1 cellular context compared by ENCODE assay signal in genomic region chr11:63838150-63838681, GRCh38.
TF ChIP-seq lines count a peak whose summit lies in the region.

No MANE protein-coding gene starts in this region.

TF ChIP-seq in K562, 482 proteins besides CTCF, POLR2A, EP300 and RAD21:
- TF ChIP-seq, protein P1, sequence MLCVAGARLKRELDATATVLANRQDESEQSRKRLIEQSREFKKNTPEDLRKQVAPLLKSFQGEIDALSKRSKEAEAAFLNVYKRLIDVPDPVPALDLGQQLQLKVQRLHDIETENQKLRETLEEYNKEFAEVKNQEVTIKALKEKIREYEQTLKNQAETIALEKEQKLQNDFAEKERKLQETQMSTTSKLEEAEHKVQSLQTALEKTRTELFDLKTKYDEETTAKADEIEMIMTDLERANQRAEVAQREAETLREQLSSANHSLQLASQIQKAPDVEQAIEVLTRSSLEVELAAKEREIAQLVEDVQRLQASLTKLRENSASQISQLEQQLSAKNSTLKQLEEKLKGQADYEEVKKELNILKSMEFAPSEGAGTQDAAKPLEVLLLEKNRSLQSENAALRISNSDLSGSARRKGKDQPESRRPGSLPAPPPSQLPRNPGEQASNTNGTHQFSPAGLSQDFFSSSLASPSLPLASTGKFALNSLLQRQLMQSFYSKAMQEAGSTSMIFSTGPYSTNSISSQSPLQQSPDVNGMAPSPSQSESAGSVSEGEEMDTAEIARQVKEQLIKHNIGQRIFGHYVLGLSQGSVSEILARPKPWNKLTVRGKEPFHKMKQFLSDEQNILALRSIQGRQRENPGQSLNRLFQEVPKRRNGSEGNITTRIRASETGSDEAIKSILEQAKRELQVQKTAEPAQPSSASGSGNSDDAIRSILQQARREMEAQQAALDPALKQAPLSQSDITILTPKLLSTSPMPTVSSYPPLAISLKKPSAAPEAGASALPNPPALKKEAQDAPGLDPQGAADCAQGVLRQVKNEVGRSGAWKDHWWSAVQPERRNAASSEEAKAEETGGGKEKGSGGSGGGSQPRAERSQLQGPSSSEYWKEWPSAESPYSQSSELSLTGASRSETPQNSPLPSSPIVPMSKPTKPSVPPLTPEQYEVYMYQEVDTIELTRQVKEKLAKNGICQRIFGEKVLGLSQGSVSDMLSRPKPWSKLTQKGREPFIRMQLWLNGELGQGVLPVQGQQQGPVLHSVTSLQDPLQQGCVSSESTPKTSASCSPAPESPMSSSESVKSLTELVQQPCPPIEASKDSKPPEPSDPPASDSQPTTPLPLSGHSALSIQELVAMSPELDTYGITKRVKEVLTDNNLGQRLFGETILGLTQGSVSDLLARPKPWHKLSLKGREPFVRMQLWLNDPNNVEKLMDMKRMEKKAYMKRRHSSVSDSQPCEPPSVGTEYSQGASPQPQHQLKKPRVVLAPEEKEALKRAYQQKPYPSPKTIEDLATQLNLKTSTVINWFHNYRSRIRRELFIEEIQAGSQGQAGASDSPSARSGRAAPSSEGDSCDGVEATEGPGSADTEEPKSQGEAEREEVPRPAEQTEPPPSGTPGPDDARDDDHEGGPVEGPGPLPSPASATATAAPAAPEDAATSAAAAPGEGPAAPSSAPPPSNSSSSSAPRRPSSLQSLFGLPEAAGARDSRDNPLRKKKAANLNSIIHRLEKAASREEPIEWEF (CRISPR knock-in tag; IDR thresholded peaks at IDR 0.05): no peak
- TF ChIP-seq, protein P2, sequence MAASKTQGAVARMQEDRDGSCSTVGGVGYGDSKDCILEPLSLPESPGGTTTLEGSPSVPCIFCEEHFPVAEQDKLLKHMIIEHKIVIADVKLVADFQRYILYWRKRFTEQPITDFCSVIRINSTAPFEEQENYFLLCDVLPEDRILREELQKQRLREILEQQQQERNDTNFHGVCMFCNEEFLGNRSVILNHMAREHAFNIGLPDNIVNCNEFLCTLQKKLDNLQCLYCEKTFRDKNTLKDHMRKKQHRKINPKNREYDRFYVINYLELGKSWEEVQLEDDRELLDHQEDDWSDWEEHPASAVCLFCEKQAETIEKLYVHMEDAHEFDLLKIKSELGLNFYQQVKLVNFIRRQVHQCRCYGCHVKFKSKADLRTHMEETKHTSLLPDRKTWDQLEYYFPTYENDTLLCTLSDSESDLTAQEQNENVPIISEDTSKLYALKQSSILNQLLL (CRISPR knock-in tag; IDR thresholded peaks at IDR 0.05; ENCODE audit: borderline replicate concordance): no peak
- TF ChIP-seq PREB (CRISPR knock-in tag; IDR thresholded peaks at IDR 0.05) (no peak), MEIS2 (IDR thresholded peaks at IDR 0.05; ENCODE audit: partially characterized antibody) (peak; percentile 30), SMC3 (conservative IDR thresholded peaks at IDR 0.05; ENCODE audit: insufficient read depth, low read depth, low read length) (0 out of 2 replicates have a peak, but pooled peaks have one; percentile 5), KAT8 (IDR thresholded peaks at IDR 0.05; ENCODE audit: low read depth) (no peak), ZNF696 (CRISPR knock-in tag; conservative IDR thresholded peaks at IDR 0.05) (no peak), GTF2F1 (IDR thresholded peaks at IDR 0.05; ENCODE audit: low read depth, low read length) (no peak), SFPQ (IDR thresholded peaks at IDR 0.05; ENCODE audit: low read depth, low read length) (no peak), TBL1XR1 (IDR thresholded peaks at IDR 0.05; ENCODE audit: low read length in 2 of 2) (no peak), SP1 (CRISPR knock-in tag; IDR thresholded peaks at IDR 0.05) (no peak), TAL1 (IDR thresholded peaks at IDR 0.05) (no peak), MCM2 (IDR thresholded peaks at IDR 0.05; ENCODE audit: low read depth) (no peak), SRSF7 (optimal IDR thresholded peaks at IDR 0.05; ENCODE audit: low read depth, low read length) (no peak), NFE2L1 (tag; IDR thresholded peaks at IDR 0.05; ENCODE audit: borderline replicate concordance, low read depth) (no peak), IFI16 (CRISPR knock-in tag; IDR thresholded peaks at IDR 0.05) (no peak), ZNF445 (CRISPR knock-in tag; IDR thresholded peaks at IDR 0.05; ENCODE audit: low read depth) (no peak), TRIM24 (IDR thresholded peaks at IDR 0.05) (no peak), KDM2B (CRISPR knock-in tag; IDR thresholded peaks at IDR 0.05) (no peak), NFYB (IDR thresholded peaks at IDR 0.05; ENCODE audit: extremely low read depth, insufficient read length) (no peak), PCBP1 (IDR thresholded peaks at IDR 0.05; ENCODE audit: low read depth, low read length, poor library complexity, severe bottlenecking) (no peak), RBM15 (IDR thresholded peaks at IDR 0.05; ENCODE audit: insufficient read depth, low read length) (no peak), TSC22D4 (tag; IDR thresholded peaks at IDR 0.05) (no peak), ZFP91 (CRISPR knock-in tag; IDR thresholded peaks at IDR 0.05) (no peak), SRSF9 (IDR thresholded peaks at IDR 0.05; ENCODE audit: borderline replicate concordance, low read depth, low read length) (no peak), PURB (CRISPR knock-in tag; IDR thresholded peaks at IDR 0.05; ENCODE audit: low read depth) (no peak), MXI1 (IDR thresholded peaks at IDR 0.05; ENCODE audit: low read depth, low read length) (0 out of 2 replicates have a peak, but pooled peaks have one; percentile 12), ZNF764 (CRISPR knock-in tag; IDR thresholded peaks at IDR 0.05; ENCODE audit: low read depth) (no peak), FIP1L1 (IDR thresholded peaks at IDR 0.05; ENCODE audit: low read depth, low read length, poor library complexity, severe bottlenecking) (no peak), RFX5 (IDR thresholded peaks at IDR 0.05; ENCODE audit: low read depth, low read length) (no peak), ZNF165 (CRISPR knock-in tag; IDR thresholded peaks at IDR 0.05; ENCODE audit: borderline replicate concordance) (no peak), TRIM28 (IDR thresholded peaks at IDR 0.05) (no peak), L3MBTL2 (IDR thresholded peaks at IDR 0.05) (peak; percentile 30; the same call in 1 of the 2 replicates), PHTF2 (CRISPR knock-in tag; IDR thresholded peaks at IDR 0.05) (no peak), ZNF695 (CRISPR knock-in tag; IDR thresholded peaks at IDR 0.05) (no peak), CEBPB (tag; IDR thresholded peaks at IDR 0.05) (no peak), ETV6 (IDR thresholded peaks at IDR 0.05; ENCODE audit: borderline replicate concordance in 1 of 2, low read depth in 2 of 2, low read length in 1 of 2) (no peak), ETV6 (CRISPR knock-in tag; IDR thresholded peaks at IDR 0.05; ENCODE audit: borderline replicate concordance) (no peak), TEAD1 (CRISPR knock-in tag; IDR thresholded peaks at IDR 0.05) (0 out of 4 replicates have a peak, but pooled peaks of 1 of the 2 experiments have one; percentile 23)
- TF ChIP-seq, protein P3, sequence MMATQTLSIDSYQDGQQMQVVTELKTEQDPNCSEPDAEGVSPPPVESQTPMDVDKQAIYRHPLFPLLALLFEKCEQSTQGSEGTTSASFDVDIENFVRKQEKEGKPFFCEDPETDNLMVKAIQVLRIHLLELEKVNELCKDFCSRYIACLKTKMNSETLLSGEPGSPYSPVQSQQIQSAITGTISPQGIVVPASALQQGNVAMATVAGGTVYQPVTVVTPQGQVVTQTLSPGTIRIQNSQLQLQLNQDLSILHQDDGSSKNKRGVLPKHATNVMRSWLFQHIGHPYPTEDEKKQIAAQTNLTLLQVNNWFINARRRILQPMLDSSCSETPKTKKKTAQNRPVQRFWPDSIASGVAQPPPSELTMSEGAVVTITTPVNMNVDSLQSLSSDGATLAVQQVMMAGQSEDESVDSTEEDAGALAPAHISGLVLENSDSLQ (IDR thresholded peaks at IDR 0.05): peak; percentile 72
- TF ChIP-seq, protein P4, sequence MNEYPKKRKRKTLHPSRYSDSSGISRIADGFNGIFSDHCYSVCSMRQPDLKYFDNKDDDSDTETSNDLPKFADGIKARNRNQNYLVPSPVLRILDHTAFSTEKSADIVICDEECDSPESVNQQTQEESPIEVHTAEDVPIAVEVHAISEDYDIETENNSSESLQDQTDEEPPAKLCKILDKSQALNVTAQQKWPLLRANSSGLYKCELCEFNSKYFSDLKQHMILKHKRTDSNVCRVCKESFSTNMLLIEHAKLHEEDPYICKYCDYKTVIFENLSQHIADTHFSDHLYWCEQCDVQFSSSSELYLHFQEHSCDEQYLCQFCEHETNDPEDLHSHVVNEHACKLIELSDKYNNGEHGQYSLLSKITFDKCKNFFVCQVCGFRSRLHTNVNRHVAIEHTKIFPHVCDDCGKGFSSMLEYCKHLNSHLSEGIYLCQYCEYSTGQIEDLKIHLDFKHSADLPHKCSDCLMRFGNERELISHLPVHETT (CRISPR knock-in tag; conservative IDR thresholded peaks at IDR 0.05 in 1 of 2, IDR thresholded peaks at IDR 0.05 in 1 of 2): no peak
- TF ChIP-seq, protein P5, sequence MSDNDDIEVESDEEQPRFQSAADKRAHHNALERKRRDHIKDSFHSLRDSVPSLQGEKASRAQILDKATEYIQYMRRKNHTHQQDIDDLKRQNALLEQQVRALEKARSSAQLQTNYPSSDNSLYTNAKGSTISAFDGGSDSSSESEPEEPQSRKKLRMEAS (CRISPR knock-in tag; IDR thresholded peaks at IDR 0.05): peak; percentile 4; the same call in 1 of the 2 replicates
- TF ChIP-seq, protein P6, sequence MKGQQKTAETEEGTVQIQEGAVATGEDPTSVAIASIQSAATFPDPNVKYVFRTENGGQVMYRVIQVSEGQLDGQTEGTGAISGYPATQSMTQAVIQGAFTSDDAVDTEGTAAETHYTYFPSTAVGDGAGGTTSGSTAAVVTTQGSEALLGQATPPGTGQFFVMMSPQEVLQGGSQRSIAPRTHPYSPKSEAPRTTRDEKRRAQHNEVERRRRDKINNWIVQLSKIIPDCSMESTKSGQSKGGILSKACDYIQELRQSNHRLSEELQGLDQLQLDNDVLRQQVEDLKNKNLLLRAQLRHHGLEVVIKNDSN (CRISPR knock-in tag; IDR thresholded peaks at IDR 0.05): 0 out of 2 replicates have a peak, but pooled peaks have one; percentile 29
